In genomic region chr1:194640322-194640721, GRCh38 we compare ENCODE assay signal across 33 cellular contexts.
"Had no signal": no experiment of that assay in that cellular context is flagged by ENCODE, and none has a peak within 500 bp of the region (broad histone marks: within the 10 kb centered on the region; RNA-seq: fewer than 3 reads in every experiment).

No MANE protein-coding gene starts in this region.

- FAIRE-seq: astrocyte, bronchial epithelial cell had no signal

- H3K4me1 ChIP-seq: adrenal gland, ascending aorta, body of pancreas, breast epithelium had no signal

- H3K27me3 ChIP-seq: adrenal gland, ascending aorta, body of pancreas, brain microvascular endothelial cell, breast epithelium, cardiac muscle cell had no signal

- H3K9me3 ChIP-seq: adrenal gland, ascending aorta, body of pancreas, breast epithelium had no signal

- H3K36me3 ChIP-seq: adrenal gland, ascending aorta, brain microvascular endothelial cell, breast epithelium, cardiac muscle cell had no signal

- DNase-seq: activated effector memory CD4-positive, alpha-beta T cell treated with anti-CD3 and anti-CD28 coated beads, Interleukin-2, amount 50 U/mL, for 16 hours; activated effector memory CD4-positive, alpha-beta T cell treated with Interleukin-2 at 50 U/mL for 16 hours; activated gamma-delta T cell; activated gamma-delta T cell treated with Interleukin-2 at 50 U/mL for 16 hours; activated naive CD4-positive, alpha-beta T cell; activated naive CD4-positive, alpha-beta T cell treated with anti-CD3 and anti-CD28 coated beads for 36 hours; activated naive CD4-positive, alpha-beta T cell treated with anti-CD3 and anti-CD28 coated beads, Interleukin-2, amount 10 ng/mL, durations not matched to agents 7 days and 5 days; activated naive CD4-positive, alpha-beta T cell treated with anti-CD3 and anti-CD28 coated beads, Interleukin-2, amount 50 U/mL, for 16 hours; activated naive CD4-positive, alpha-beta T cell treated with Interleukin-2 at 50 U/mL for 16 hours; activated naive CD8-positive, alpha-beta T cell treated with anti-CD3 and anti-CD28 coated beads for 36 hours; activated naive CD8-positive, alpha-beta T cell treated with anti-CD3 and anti-CD28 coated beads, Interleukin-2, amount 10 ng/mL, durations not matched to agents 7 days and 5 days; activated naive CD8-positive, alpha-beta T cell treated with anti-CD3 and anti-CD28 coated beads, Interleukin-2, amount 50 U/mL, for 24 hours; activated T-cell treated with anti-CD3 and anti-CD28 coated beads, Interleukin-2, amount 50 U/mL, for 24 hours; activated T-cell treated with anti-CD3 and anti-CD28 coated beads, Interleukin-2, amount 50 U/mL, for 4 hours; activated T-cell treated with anti-CD3 and anti-CD28 coated beads, Interleukin-2, amount 50 U/mL, for 48 hours; activated T-cell treated with anti-CD3 and anti-CD28 coated beads, Interleukin-2, amount 50 U/mL, for 72 hours; adrenal gland; amniotic stem cell; amygdala; anterior cingulate cortex; aorta; body of pancreas; brain microvascular endothelial cell; caudate nucleus; central memory CD4-positive, alpha-beta T cell; cerebellar nuclear complex had no signal

- H3K27ac ChIP-seq: adrenal gland, ascending aorta, body of pancreas, brain microvascular endothelial cell, breast epithelium, cardiac muscle cell had no signal

- ATAC-seq: activated naive CD4-positive, alpha-beta T cell treated with anti-CD3 and anti-CD28 coated beads, Interleukin-2, amount 50 U/mL, for 72 hours; activated naive CD8-positive, alpha-beta T cell treated with anti-CD3 and anti-CD28 coated beads, Interleukin-2, amount 50 U/mL, for 24 hours; activated T-cell treated with anti-CD3 and anti-CD28 coated beads, Interleukin-2, amount 50 U/mL, for 4 hours; activated T-cell treated with anti-CD3 and anti-CD28 coated beads, Interleukin-2, amount 50 U/mL, for 72 hours; activated T-helper 17 cell treated with anti-CD3 and anti-CD28 coated beads, Interleukin-2, amount 50 U/mL, for 72 hours; body of pancreas had no signal

- H3K4me3 ChIP-seq: adrenal gland, ascending aorta, body of pancreas, breast epithelium, cardiac muscle cell had no signal
